8 cellular contexts compared by ENCODE assay signal in genomic region chr15:45198337-45199135, GRCh38. TPM values are rescaled to one million over a fixed set of nuclear protein-coding genes. Genes with fewer than 3 reads are reported as not detected.
DNase-seq lines count a peak whose midpoint lies in the region; ATAC-seq and TF ChIP-seq lines count a peak whose summit lies in the region.

No MANE protein-coding gene starts in this region.

- no peaks in the 10 kb centered on the region for H3K36me3 Mint-ChIP-seq in activated T-helper 2 cell treated with anti-CD3 and anti-CD28 coated beads, Interferon-gamma antibody, Interleukin-2, Interleukin-4, amounts not matched to agents 10 μg/mL and 5 μg/mL and 100 μg/mL, durations not matched to agents 14 hours and 24 hours and 36 hours (ENCODE audit: low read depth)
- H3K36me3 Mint-ChIP-seq in neural crest cell (ENCODE audit: low read depth): peaks cover 6% of the 10 kb centered on the region

- intact Hi-C loops in activated T-helper 2 cell treated with anti-CD3 and anti-CD28 coated beads, Interferon-gamma antibody, Interleukin-2, Interleukin-4, amounts not matched to agents 10 μg/mL and 5 μg/mL and 100 μg/mL, durations not matched to agents 14 hours and 24 hours and 36 hours (cut with micrococcal nuclease): loop anchor here (1.0 kb wide), 1 partner anchor 10 kb away; no protein-coding TSS in a partner anchor

- H3K4me3 Mint-ChIP-seq in activated T-helper 2 cell treated with anti-CD3 and anti-CD28 coated beads, Interferon-gamma antibody, Interleukin-2, Interleukin-4, amounts not matched to agents 10 μg/mL and 5 μg/mL and 100 μg/mL, durations not matched to agents 14 hours and 24 hours and 36 hours (ENCODE audit: low read depth): no peak overlapping the region
- H3K4me3 Mint-ChIP-seq in neural crest cell: no peak overlapping the region

- no peaks in the 10 kb centered on the region for H3K9me2 ChIP-seq in Karpas-422 (replicated peaks; ENCODE audit: insufficient read depth, low read length)

- no peaks in the 10 kb centered on the region for H3K27me3 ChIP-seq in Karpas-422 (ENCODE audit: low read length)
- H3K27me3 ChIP-seq in stomach smooth muscle (ENCODE audit: control insufficient read depth in 1 of 2, insufficient read depth in 2 of 2, low read length in 2 of 2): no peaks in the 10 kb centered on the region

- DNase-seq in Daoy (ENCODE audit: low read depth): peak; percentile 93
- DNase-seq in Karpas-422: peak; percentile 97
- DNase-seq in RPMI7951 (ENCODE audit: low read depth): peak; percentile 97
- peak; percentile 95 for DNase-seq in activated T-helper 2 cell treated with anti-CD3 and anti-CD28 coated beads, Interferon-gamma antibody, Interleukin-2, Interleukin-4, amounts not matched to agents 10 μg/mL and 5 μg/mL and 100 μg/mL, durations not matched to agents 14 hours and 24 hours and 36 hours (ENCODE audit: low spot score)
- DNase-seq in fibroblast of villous mesenchyme (ENCODE audit: low read depth): peak; percentile 98
- DNase-seq in neural crest cell (ENCODE audit: low read depth, low spot score): peak; percentile 91

- H3K36me3 ChIP-seq in Karpas-422 (ENCODE audit: insufficient read depth, low read length) (no peaks in the 10 kb centered on the region), stomach smooth muscle (ENCODE audit: control insufficient read depth in 2 of 2, insufficient read depth in 2 of 2, low read length in 2 of 2) (no peaks in the 10 kb centered on the region)

- no peaks in the 10 kb centered on the region for H4K20me1 ChIP-seq in Karpas-422 (ENCODE audit: insufficient read depth, low read depth, low read length)

- H3K27me3 Mint-ChIP-seq in activated T-helper 2 cell treated with anti-CD3 and anti-CD28 coated beads, Interferon-gamma antibody, Interleukin-2, Interleukin-4, amounts not matched to agents 10 μg/mL and 5 μg/mL and 100 μg/mL, durations not matched to agents 14 hours and 24 hours and 36 hours (ENCODE audit: low read depth): no peaks in the 10 kb centered on the region
- peaks cover 15% of the 10 kb centered on the region for H3K27me3 Mint-ChIP-seq in neural crest cell (ENCODE audit: low read depth)

- H3K4me3 ChIP-seq in Karpas-422 (ENCODE audit: low read length) (peak overlapping the region; percentile 88), fibroblast of villous mesenchyme (ENCODE audit: low read depth, low read length) (peak overlapping the region; percentile 90), stomach smooth muscle (ENCODE audit: low read length in 2 of 2) (peak overlapping the region; percentile 81 to 95)

- H3K9me3 Mint-ChIP-seq in activated T-helper 2 cell treated with anti-CD3 and anti-CD28 coated beads, Interferon-gamma antibody, Interleukin-2, Interleukin-4, amounts not matched to agents 10 μg/mL and 5 μg/mL and 100 μg/mL, durations not matched to agents 14 hours and 24 hours and 36 hours: no peaks in the 10 kb centered on the region
- peaks cover 3% of the 10 kb centered on the region for H3K9me3 Mint-ChIP-seq in neural crest cell

- H3K4me1 ChIP-seq in Karpas-422 (ENCODE audit: low read length): peaks cover 41% of the 10 kb centered on the region
- peaks cover 16% of the 10 kb centered on the region for H3K4me1 ChIP-seq in stomach smooth muscle (ENCODE audit: control insufficient read depth, insufficient read depth, low read length)

- ATAC-seq in GM21737 (IDR thresholded peaks at IDR 0.05; ENCODE audit: unreplicated experiment): peak; percentile 59

- peak overlapping the region; percentile 95; the same call in 1 of the 2 replicates for H2AFZ ChIP-seq in Karpas-422 (ENCODE audit: low read length)

- H3K27ac Mint-ChIP-seq in activated T-helper 2 cell treated with anti-CD3 and anti-CD28 coated beads, Interferon-gamma antibody, Interleukin-2, Interleukin-4, amounts not matched to agents 10 μg/mL and 5 μg/mL and 100 μg/mL, durations not matched to agents 14 hours and 24 hours and 36 hours: no peak overlapping the region
- H3K27ac Mint-ChIP-seq in neural crest cell (ENCODE audit: unreplicated experiment): peak overlapping the region; percentile 90

- H3K9me3 ChIP-seq in Karpas-422 (ENCODE audit: low read length) (no peaks in the 10 kb centered on the region), stomach smooth muscle (ENCODE audit: control insufficient read depth in 2 of 2, low read length in 2 of 2) (no peaks in the 10 kb centered on the region)

- peak overlapping the region; percentile 99 for H3K4me2 ChIP-seq in Karpas-422 (ENCODE audit: low read depth, low read length, poor library complexity, severe bottlenecking)

- H3K27ac ChIP-seq in Karpas-422 (ENCODE audit: low read length): peak overlapping the region; percentile 85
- H3K27ac ChIP-seq in stomach smooth muscle (ENCODE audit: low read length): peak overlapping the region; percentile 98

- H3K4me1 Mint-ChIP-seq in activated T-helper 2 cell treated with anti-CD3 and anti-CD28 coated beads, Interferon-gamma antibody, Interleukin-2, Interleukin-4, amounts not matched to agents 10 μg/mL and 5 μg/mL and 100 μg/mL, durations not matched to agents 14 hours and 24 hours and 36 hours (ENCODE audit: low read depth): peaks cover 14% of the 10 kb centered on the region
- H3K4me1 Mint-ChIP-seq in neural crest cell: peaks cover 19% of the 10 kb centered on the region

- H3K9ac ChIP-seq in Karpas-422 (ENCODE audit: low read length) (peak overlapping the region; percentile 87), stomach smooth muscle (ENCODE audit: low read length in 2 of 2) (peak overlapping the region; percentile 60 to 92)

- H3K79me2 ChIP-seq in Karpas-422 (ENCODE audit: low read length): no peaks in the 10 kb centered on the region

- TF ChIP-seq CTCF in fibroblast of villous mesenchyme (IDR thresholded peaks at IDR 0.05; ENCODE audit: insufficient read depth, low read depth, low read length): peak; percentile 74
- TF ChIP-seq CTCF in neural crest cell (conservative IDR thresholded peaks at IDR 0.05): peak; percentile 73

RNA-seq across cellular contexts. Expression of gene SHF, which starts 10.8 kb away (rescaled TPM):
- total RNA-seq in Daoy (2014; rRNA removed; shearing (Covaris generic)): 0.36 and 1.7 TPM in 2 replicates
- total RNA-seq in Karpas-422 (2014; rRNA removed; shearing (Covaris generic); ENCODE audit: low replicate concordance): 10.9 and 35.4 TPM in 2 replicates
- total RNA-seq in RPMI7951 (2014; rRNA removed; shearing (Covaris generic)): 2.3 and 4.4 TPM in 2 replicates
- total RNA-seq in activated T-helper 2 cell treated with anti-CD3 and anti-CD28 coated beads, Interferon-gamma antibody, Interleukin-2, Interleukin-4, amounts not matched to agents 10 μg/mL and 5 μg/mL and 100 μg/mL, durations not matched to agents 14 hours and 24 hours and 36 hours: 16.3 and 16.4 TPM in 2 replicates
- total RNA-seq in fibroblast of villous mesenchyme (2.3 and 2.6 TPM in 2 replicates), neural crest cell (55.0 and 59.0 TPM in 2 replicates)

RNA-seq across cellular contexts. Expression of gene SLC28A2, which starts 53.5 kb away (rescaled TPM):
- total RNA-seq in Daoy (2014; rRNA removed; shearing (Covaris generic)): not detected in 2 replicates
- total RNA-seq in Karpas-422 (2014; rRNA removed; shearing (Covaris generic); ENCODE audit: low replicate concordance): not detected in 2 replicates
- total RNA-seq in RPMI7951 (2014; rRNA removed; shearing (Covaris generic)): not detected in 2 replicates
- not detected in 2 replicates for total RNA-seq in activated T-helper 2 cell treated with anti-CD3 and anti-CD28 coated beads, Interferon-gamma antibody, Interleukin-2, Interleukin-4, amounts not matched to agents 10 μg/mL and 5 μg/mL and 100 μg/mL, durations not matched to agents 14 hours and 24 hours and 36 hours
- total RNA-seq in fibroblast of villous mesenchyme (not detected in 2 replicates), neural crest cell (not detected in 2 replicates)

Comparison
In these comparisons a context has a peak if more than half of its experiments do, and no peak if none do; other contexts are left out.
1. Peak in every context shown above with its lines: DNase-seq, ATAC-seq, H3K4me3 ChIP-seq and H3K27ac ChIP-seq.